Comparison of ENCODE assay signal across 9 cellular contexts in the genomic region with DNA sequence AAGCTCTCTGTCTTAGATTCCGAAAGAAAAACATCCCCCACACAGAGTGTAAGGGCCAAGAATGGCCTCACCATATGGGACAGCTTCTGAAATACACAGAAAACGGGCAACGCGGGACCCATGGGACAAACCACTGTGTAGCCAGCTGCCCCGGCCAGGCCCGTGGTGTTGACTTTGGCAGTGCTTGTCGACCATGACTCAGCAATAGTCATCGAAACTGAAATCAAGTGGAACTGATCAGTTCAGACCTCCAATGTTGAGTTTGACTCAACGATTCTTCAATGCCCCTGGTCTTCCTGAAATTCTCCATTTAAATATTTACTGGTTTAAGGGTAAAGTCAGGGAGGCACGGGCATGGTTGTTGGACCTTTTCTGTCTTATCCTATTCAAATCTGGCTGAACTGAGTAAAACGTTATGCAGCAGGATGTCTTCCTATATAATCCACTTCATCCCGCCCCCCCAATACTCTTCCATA. TPM values are rescaled to one million over a fixed set of nuclear protein-coding genes. Genes with fewer than 3 reads are reported as not detected.
DNase-seq lines count a peak whose midpoint lies in the region; ATAC-seq, FAIRE-seq and TF ChIP-seq lines count a peak whose summit lies in the region.
"Had no signal": no experiment of that assay in that cellular context is flagged by ENCODE, and none has a peak within 500 bp of the region (broad histone marks: within the 10 kb centered on the region; RNA-seq: fewer than 3 reads in every experiment).

No MANE protein-coding gene starts in this region.

- peak overlapping the region; percentile 63 for H3K4me2 ChIP-seq in endothelial cell of umbilical vein (ENCODE audit: insufficient read depth, low read length)

- no peaks in the 10 kb centered on the region for H3K27me3 ChIP-seq in endothelial cell of umbilical vein (ENCODE audit: control insufficient read depth in 2 of 2, insufficient read depth in 2 of 2, low read length in 2 of 2)

- H3K9me3 Mint-ChIP-seq in nephron progenitor cell (no peaks in the 10 kb centered on the region), endothelial cell (ENCODE audit: unreplicated experiment) (no peaks in the 10 kb centered on the region)

- no peaks in the 10 kb centered on the region for H3K9me3 ChIP-seq in endothelial cell of umbilical vein (replicated peaks; ENCODE audit: control insufficient read depth, insufficient read depth, low read length)

- H3K79me2 ChIP-seq in endothelial cell of umbilical vein (ENCODE audit: control insufficient read depth, insufficient read depth, low read length): peaks cover 40% of the 10 kb centered on the region

- no TSS peak for BruUV-seq in endothelial cell of umbilical vein (replicated peaks; lab: Mats Ljungman, UMichigan)

- no peaks in the 10 kb centered on the region for H4K20me1 ChIP-seq in endothelial cell of umbilical vein (replicated peaks; ENCODE audit: control insufficient read depth, extremely low read depth, insufficient read depth, low read length)

- H3K27ac ChIP-seq in endothelial cell of umbilical vein (ENCODE audit: insufficient read depth, low read depth, low read length): peak overlapping the region; percentile 78
- H3K27ac ChIP-seq: SK-N-MC had no signal

- H3K9ac ChIP-seq in endothelial cell of umbilical vein (replicated peaks; ENCODE audit: extremely low read depth, insufficient read depth, low read length): peak overlapping the region; percentile 14

- POLR2A ChIA-PET in endothelial cell of umbilical vein (lab: Charles Lee): no interaction called here

- intact Hi-C loops in endothelial cell of umbilical vein (cut with micrococcal nuclease): loop anchor here (1.0 to 2.0 kb wide), 2 partner anchors 32 to 48 kb away; no protein-coding TSS in a partner anchor

- DNase-seq in COLO668 (lab: John Stamatoyannopoulos, UW; ENCODE audit: unreplicated experiment) (peak; percentile 90), NCI-H446 treated with DMSO at 0.1 percent for 48 hours (lab: John Stamatoyannopoulos, UW) (peak; percentile 80), endothelial cell of umbilical vein (ENCODE audit: low read depth, low spot score) (peak; percentile 89), nephron progenitor cell (no peak), endothelial cell (ENCODE audit: low spot score) (no peak), iPS-NIHi7 (ENCODE audit: extremely low spot score) (no peak)
- DNase-seq in activated CD4-positive, alpha-beta T cell treated with anti-CD3 and anti-CD28 coated beads for 4 hours: no peak

- TF ChIP-seq POLR2A in endothelial cell of umbilical vein (IDR thresholded peaks at IDR 0.05; ENCODE audit: low read depth, low read length): peak; percentile 6

- dilution Hi-C loops in endothelial cell of umbilical vein (cut with MboI; ENCODE audit: extremely low pct_ligation_motif_present, low sequenced_read_pairs): no loop called here

- no peak for TF ChIP-seq CTCF in endothelial cell of umbilical vein (IDR thresholded peaks at IDR 0.05; ENCODE audit: extremely low read depth in 1 of 2, insufficient read depth in 1 of 2, low read depth in 1 of 2, low read length in 2 of 2)
- no peak for TF ChIP-seq CTCF in nephron progenitor cell (IDR thresholded peaks at IDR 0.05)
- TF ChIP-seq CTCF in endothelial cell (IDR thresholded peaks at IDR 0.05; ENCODE audit: unreplicated experiment): no peak

- no peaks in the 10 kb centered on the region for H3K9me1 ChIP-seq in endothelial cell of umbilical vein (replicated peaks; ENCODE audit: control insufficient read depth, extremely low read depth, insufficient read depth, low read length)

- ATAC-seq in GM21367 (IDR thresholded peaks at IDR 0.05; ENCODE audit: unreplicated experiment): no peak

- peaks cover 30% of the 10 kb centered on the region for H3K4me1 ChIP-seq in endothelial cell of umbilical vein (ENCODE audit: control insufficient read depth, extremely low read depth, insufficient read depth, low read length)

- H3K36me3 Mint-ChIP-seq in nephron progenitor cell (ENCODE audit: low read depth): peaks cover 9% of the 10 kb centered on the region
- no peaks in the 10 kb centered on the region for H3K36me3 Mint-ChIP-seq in endothelial cell (ENCODE audit: low read depth, unreplicated experiment)

- H3K4me3 Mint-ChIP-seq in nephron progenitor cell: no peak overlapping the region
- no peak overlapping the region for H3K4me3 Mint-ChIP-seq in endothelial cell (ENCODE audit: unreplicated experiment)

- H3K36me3 ChIP-seq in endothelial cell of umbilical vein (ENCODE audit: control insufficient read depth in 2 of 2, extremely low read depth in 1 of 2, insufficient read depth in 2 of 2, low read length in 2 of 2): no peaks in the 10 kb centered on the region

- no peak overlapping the region for H2AFZ ChIP-seq in endothelial cell of umbilical vein (ENCODE audit: low read depth, low read length)

- no peak overlapping the region for H3K4me3 ChIP-seq in endothelial cell of umbilical vein (replicated peaks in 1 of 3; ENCODE audit: insufficient read depth in 1 of 3, low read depth in 1 of 3, low read length in 3 of 3)
- H3K4me3 ChIP-seq: SK-N-MC had no signal

- FAIRE-seq in endothelial cell of umbilical vein (lab: Jason Lieb, UNC): peak; percentile 94

- H3K27me3 Mint-ChIP-seq in nephron progenitor cell (ENCODE audit: low read depth, poor library complexity) (peaks cover 3% of the 10 kb centered on the region), endothelial cell (ENCODE audit: unreplicated experiment) (peaks cover 5% of the 10 kb centered on the region)

- CTCF ChIA-PET in endothelial cell of umbilical vein (lab: Charles Lee): interaction anchor here (0.7 to 2.0 kb wide), 5 partner anchors 36 to 188 kb away, joined by 3 to 6 read pairs (median 5); no protein-coding TSS in a partner anchor

- peaks cover 91% of the 10 kb centered on the region for H3K4me1 Mint-ChIP-seq in nephron progenitor cell
- H3K4me1 Mint-ChIP-seq in endothelial cell (ENCODE audit: unreplicated experiment): peaks cover 1% of the 10 kb centered on the region

- H3K27ac Mint-ChIP-seq in nephron progenitor cell: peak overlapping the region; percentile 58
- H3K27ac Mint-ChIP-seq in endothelial cell (ENCODE audit: unreplicated experiment): no peak overlapping the region

TF ChIP-seq in endothelial cell of umbilical vein, 7 proteins besides CTCF, POLR2A, EP300 and RAD21:
- TF ChIP-seq EZH2 (IDR thresholded peaks at IDR 0.05; ENCODE audit: borderline replicate concordance, low read depth, low read length, severe bottlenecking) (no peak), FOS (IDR thresholded peaks at IDR 0.05; ENCODE audit: borderline replicate concordance, insufficient read depth, low read length) (peak; percentile 50), JUN (IDR thresholded peaks at IDR 0.05; ENCODE audit: borderline replicate concordance, insufficient read depth, insufficient read length, low read depth) (peak; percentile 88), MYC (IDR thresholded peaks at IDR 0.05; ENCODE audit: low read depth, low read length) (no peak), POLR2AphosphoS5 (IDR thresholded peaks at IDR 0.05; ENCODE audit: insufficient read depth, low read depth, low read length) (peak; percentile 86), GATA2 (IDR thresholded peaks at IDR 0.05; ENCODE audit: insufficient read depth, insufficient read length, low read depth, low read length) (peak; percentile 36)
- TF ChIP-seq, protein P1, sequence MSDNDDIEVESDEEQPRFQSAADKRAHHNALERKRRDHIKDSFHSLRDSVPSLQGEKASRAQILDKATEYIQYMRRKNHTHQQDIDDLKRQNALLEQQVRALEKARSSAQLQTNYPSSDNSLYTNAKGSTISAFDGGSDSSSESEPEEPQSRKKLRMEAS (IDR thresholded peaks at IDR 0.05; ENCODE audit: insufficient read depth, insufficient read length): no peak

RNA-seq across cellular contexts. Expression of a gene that starts 27.5 kb away (rescaled TPM):
- total RNA-seq in endothelial cell of umbilical vein (17.7 and 18.8 TPM in 2 replicates), endothelial cell (ENCODE audit: unreplicated experiment) (17.7 TPM)
- polyA plus RNA-seq in endothelial cell of umbilical vein: 3.0 and 3.7 TPM in 2 replicates
- 4.4 and 4.7 TPM in 2 replicates for polyA plus RNA-seq in endothelial cell of umbilical vein (2011; cell fraction: cytosol; rRNA removed)
- polyA plus RNA-seq in endothelial cell of umbilical vein (2011; cell fraction: nucleus; rRNA removed): 10.3 and 10.5 TPM in 2 replicates
- 7.6 and 7.8 TPM in 2 replicates for polyA plus RNA-seq in endothelial cell of umbilical vein (2012)
- polyA minus RNA-seq in endothelial cell of umbilical vein: 14.8 and 14.9 TPM in 2 replicates
- 11.3 TPM for polyA minus RNA-seq in endothelial cell of umbilical vein (2011; cell fraction: cytosol; rRNA and poly(A)+ RNA removed)
- 24.3 and 25.1 TPM in 2 replicates for polyA minus RNA-seq in endothelial cell of umbilical vein (2011; cell fraction: nucleus; rRNA and poly(A)+ RNA removed)

Comparison
In these comparisons a context has a peak if more than half of its experiments do, and no peak if none do; other contexts are left out.
1. DNase-seq: peak in COLO668 (single experiment), NCI-H446 treated with DMSO at 0.1 percent for 48 hours (single experiment) and endothelial cell of umbilical vein (single experiment); none in nephron progenitor cell (single experiment), endothelial cell (single experiment), activated CD4-positive, alpha-beta T cell treated with anti-CD3 and anti-CD28 coated beads for 4 hours (0 of 2) and iPS-NIHi7 (single experiment).